In genomic region chr12:19223695-19224094, GRCh38 we compare ENCODE assay signal across 18 cellular contexts.
DNase-seq lines count a peak whose midpoint lies in the region; ATAC-seq, FAIRE-seq and TF ChIP-seq lines count a peak whose summit lies in the region.
"Had no signal": no experiment of that assay in that cellular context is flagged by ENCODE, and none has a peak within 500 bp of the region (broad histone marks: within the 10 kb centered on the region; RNA-seq: fewer than 3 reads in every experiment).

No MANE protein-coding gene starts in this region.

- no peak for TF ChIP-seq CTCF in liver (IDR thresholded peaks at IDR 0.05; ENCODE audit: low read depth, low read length, missing input control)
- TF ChIP-seq CTCF in right lobe of liver (IDR thresholded peaks at IDR 0.05) = no peak
- TF ChIP-seq CTCF in esophagus muscularis mucosa (IDR thresholded peaks at IDR 0.05) = no peak
- no peak for TF ChIP-seq CTCF in uterus (IDR thresholded peaks at IDR 0.05)
- no peak for TF ChIP-seq CTCF in foreskin keratinocyte (conservative IDR thresholded peaks at IDR 0.05)

- H3K27me3 Mint-ChIP-seq in T-helper 2 cell treated with Interferon-gamma antibody and Interleukin-4, amounts not matched to agents 5 μg/mL and 100 μg/mL, for 36 hours (ENCODE audit: low read depth) = no peaks in the 10 kb centered on the region
- H3K27me3 Mint-ChIP-seq: effector memory CD8-positive, alpha-beta T cell had no signal

- no peaks in the 10 kb centered on the region for H3K36me3 ChIP-seq in liver (ENCODE audit: control insufficient read depth in 4 of 4, insufficient read depth in 3 of 4, low read depth in 1 of 4, low read length in 3 of 4)
- no peaks in the 10 kb centered on the region for H3K36me3 ChIP-seq in right lobe of liver
- H3K36me3 ChIP-seq in esophagus muscularis mucosa = no peaks in the 10 kb centered on the region
- no peaks in the 10 kb centered on the region for H3K36me3 ChIP-seq in uterus
- H3K36me3 ChIP-seq: cardiac muscle cell had no signal

- no peak for TF ChIP-seq RAD21 in liver (IDR thresholded peaks at IDR 0.05)

- no peak for ATAC-seq in right lobe of liver
- ATAC-seq in foreskin keratinocyte = no peak
- ATAC-seq: effector memory CD8-positive, alpha-beta T cell; HepG2; stimulated activated naive CD8-positive, alpha-beta T cell treated with anti-CD3 and anti-CD28 coated beads, Interleukin-15, Interleukin-2, amounts not matched to agents 100 U/mL and 50 U/mL, for 24 hours had no signal

- no peak overlapping the region for H3K27ac Mint-ChIP-seq in T-helper 2 cell treated with Interferon-gamma antibody and Interleukin-4, amounts not matched to agents 5 μg/mL and 100 μg/mL, for 36 hours
- H3K27ac Mint-ChIP-seq: effector memory CD8-positive, alpha-beta T cell had no signal

- H3K4me1 Mint-ChIP-seq in T-helper 2 cell treated with Interferon-gamma antibody and Interleukin-4, amounts not matched to agents 5 μg/mL and 100 μg/mL, for 36 hours (ENCODE audit: low read depth) = no peaks in the 10 kb centered on the region

- H3K9me3 Mint-ChIP-seq in T-helper 2 cell treated with Interferon-gamma antibody and Interleukin-4, amounts not matched to agents 5 μg/mL and 100 μg/mL, for 36 hours = no peaks in the 10 kb centered on the region
- H3K9me3 Mint-ChIP-seq: effector memory CD8-positive, alpha-beta T cell had no signal

- H3K9me3 ChIP-seq in liver (ENCODE audit: control insufficient read depth in 4 of 4, low read length in 3 of 4) (no peaks in the 10 kb centered on the region), right lobe of liver (no peaks in the 10 kb centered on the region), esophagus muscularis mucosa (no peaks in the 10 kb centered on the region), uterus (no peaks in the 10 kb centered on the region)

- peak; percentile 43 for FAIRE-seq in islet of Langerhans (lab: Jason Lieb, UNC)
- FAIRE-seq: GM12892, HepG2 had no signal

- WGBS in liver = 88% methylated on average over 1 of the region's 1 CpG
- WGBS in right lobe of liver (ENCODE audit: insufficient coverage, low coverage, low lambda C conversion rate, missing lambda C conversion rate) = 100% methylated on average over 1 of the region's 1 CpG
- 38% methylated on average over 1 of the region's 1 CpG for WGBS in esophagus muscularis mucosa

- H3K27me3 ChIP-seq in liver (ENCODE audit: control insufficient read depth in 4 of 4, insufficient read depth in 4 of 4, low read length in 3 of 4) = no peaks in the 10 kb centered on the region
- H3K27me3 ChIP-seq in right lobe of liver = no peaks in the 10 kb centered on the region
- no peaks in the 10 kb centered on the region for H3K27me3 ChIP-seq in esophagus muscularis mucosa
- H3K27me3 ChIP-seq in uterus = no peaks in the 10 kb centered on the region
- no peaks in the 10 kb centered on the region for H3K27me3 ChIP-seq in foreskin keratinocyte
- H3K27me3 ChIP-seq: cardiac muscle cell had no signal

- H3K4me1 ChIP-seq in liver (ENCODE audit: control insufficient read depth in 4 of 4, insufficient read depth in 4 of 4, low read length in 3 of 4) = peaks cover 0 to 12% (median 11%) of the 10 kb centered on the region in 4 donors
- peaks cover 0 to 26% (median 7%) of the 10 kb centered on the region in 4 donors for H3K4me1 ChIP-seq in right lobe of liver
- peaks cover 29 to 50% (median 45%) of the 10 kb centered on the region in 4 donors for H3K4me1 ChIP-seq in esophagus muscularis mucosa
- peaks cover 0 to 6% of the 10 kb centered on the region in 2 donors for H3K4me1 ChIP-seq in uterus
- peaks cover 18% of the 10 kb centered on the region for H3K4me1 ChIP-seq in foreskin keratinocyte

- H3K4me3 ChIP-seq in liver (ENCODE audit: low read depth in 1 of 3, low read length in 3 of 3) (no peak overlapping the region), right lobe of liver (no peak overlapping the region), esophagus muscularis mucosa (no peak overlapping the region), uterus (no peak overlapping the region)
- H3K4me3 ChIP-seq: cardiac muscle cell had no signal

- DNase-seq in right lobe of liver = no peak
- no peak for DNase-seq in esophagus muscularis mucosa (ENCODE audit: extremely low spot score)
- no peak for DNase-seq in uterus
- DNase-seq in NCI-H187 treated with DMSO at 0.1 percent for 48 hours (lab: John Stamatoyannopoulos, UW) = no peak
- DNase-seq in foreskin keratinocyte = no peak
- DNase-seq in T-helper 2 cell treated with Interferon-gamma antibody and Interleukin-4, amounts not matched to agents 5 μg/mL and 100 μg/mL, for 36 hours (ENCODE audit: low spot score) = no peak
- DNase-seq: activated CD8-positive, alpha-beta memory T cell treated with anti-CD3 and anti-CD28 coated beads, Interleukin-2, amount 50 U/mL, for 48 hours; activated naive CD4-positive, alpha-beta T cell treated with anti-CD3 and anti-CD28 coated beads, Interleukin-2, amount 50 U/mL, for 16 hours; effector memory CD8-positive, alpha-beta T cell; islet precursor cell; MV-4-11; occipital lobe; stimulated activated naive CD8-positive, alpha-beta T cell treated with anti-CD3 and anti-CD28 coated beads, Interleukin-15, Interleukin-2, amounts not matched to agents 100 U/mL and 50 U/mL, for 24 hours had no signal

- no peak overlapping the region for H3K9ac ChIP-seq in liver (ENCODE audit: low read depth in 1 of 2, low read length in 2 of 2)

- no peak overlapping the region for H3K4me3 Mint-ChIP-seq in T-helper 2 cell treated with Interferon-gamma antibody and Interleukin-4, amounts not matched to agents 5 μg/mL and 100 μg/mL, for 36 hours
- H3K4me3 Mint-ChIP-seq: effector memory CD8-positive, alpha-beta T cell had no signal

- intact Hi-C loops in right lobe of liver (cut with DNase I) (no loop called here), esophagus muscularis mucosa (cut with DNase I) (no loop called here), uterus (cut with DNase I; ENCODE audit: low total_unique reads) (no loop called here)

- TF ChIP-seq POLR2A in right lobe of liver (IDR thresholded peaks at IDR 0.05) = no peak
- TF ChIP-seq POLR2A in esophagus muscularis mucosa (IDR thresholded peaks at IDR 0.05; ENCODE audit: low read depth) = no peak
- TF ChIP-seq POLR2A in uterus (IDR thresholded peaks at IDR 0.05) = no peak

- no peaks in the 10 kb centered on the region for H3K36me3 Mint-ChIP-seq in T-helper 2 cell treated with Interferon-gamma antibody and Interleukin-4, amounts not matched to agents 5 μg/mL and 100 μg/mL, for 36 hours (ENCODE audit: low read depth)

- H3K27ac ChIP-seq in liver (ENCODE audit: low read depth in 1 of 2, low read length in 2 of 2) = no peak overlapping the region
- H3K27ac ChIP-seq in right lobe of liver = no peak overlapping the region
- H3K27ac ChIP-seq in esophagus muscularis mucosa (replicated peaks in 1 of 4) = peak overlapping the region; percentile 13 to 45 (median 36)
- H3K27ac ChIP-seq in uterus = peak overlapping the region; percentile 40 to 53
- no peak overlapping the region for H3K27ac ChIP-seq in foreskin keratinocyte
- H3K27ac ChIP-seq: cardiac muscle cell had no signal

- no peak for TF ChIP-seq EP300 in esophagus muscularis mucosa (IDR thresholded peaks at IDR 0.05)

TF ChIP-seq in liver, 16 proteins besides CTCF, POLR2A, EP300 and RAD21:
- TF ChIP-seq NR2F2 (IDR thresholded peaks at IDR 0.05) (peak; percentile 84), JUND (IDR thresholded peaks at IDR 0.05) (no peak), SP1 (IDR thresholded peaks at IDR 0.05) (no peak)

Comparison
In these comparisons a context has a peak if more than half of its experiments do, and no peak if none do; other contexts are left out.
1. H3K27ac ChIP-seq: peak in esophagus muscularis mucosa (4 of 4) and uterus (2 of 2); none in liver (0 of 2), right lobe of liver (0 of 3) and foreskin keratinocyte (single experiment).